Comparison of ENCODE assay signal across 29 cellular contexts in the genomic region with DNA sequence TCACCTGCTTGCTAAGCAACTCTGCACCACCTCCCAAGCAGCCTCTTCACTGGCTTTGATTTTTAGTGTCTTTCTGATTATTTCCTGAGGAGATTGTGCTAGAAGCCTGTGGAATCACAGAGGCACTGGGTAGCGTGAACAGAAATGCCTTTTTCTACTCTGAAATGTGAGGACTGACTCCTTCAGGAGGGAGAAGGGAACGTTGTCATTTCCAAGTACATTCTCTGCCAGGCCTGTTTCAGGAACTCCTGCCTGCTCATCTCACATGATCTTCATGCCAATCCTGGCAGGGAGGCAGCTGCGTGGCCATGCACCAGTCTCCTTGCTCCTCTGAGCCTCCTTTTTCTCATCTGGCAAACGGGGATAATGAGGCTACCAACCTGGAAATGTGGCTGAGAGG. TPM values are rescaled to one million over a fixed set of nuclear protein-coding genes. Genes with fewer than 3 reads are reported as not detected.
A peak's percentile ranks its signal among the peaks of the same experiment; 100 is the strongest.
DNase-seq lines count a peak whose midpoint lies in the region; ATAC-seq and TF ChIP-seq lines count a peak whose summit lies in the region.
"Had no signal": no experiment of that assay in that cellular context is flagged by ENCODE, and none has a peak within 500 bp of the region (broad histone marks: within the 10 kb centered on the region; RNA-seq: fewer than 3 reads in every experiment).

No MANE protein-coding gene starts in this region.

- H3K27me3 ChIP-seq in esophagus muscularis mucosa: no peaks in the 10 kb centered on the region
- H3K27me3 ChIP-seq: colonic mucosa had no signal

- no peaks in the 10 kb centered on the region for H3K9me3 Mint-ChIP-seq in natural killer cell treated with Interleukin-12 subunit alpha and Interleukin-12 subunit beta and Interleukin-15 and Interleukin-18, amount 100 ng/mL, for 72 hours
- H3K9me3 Mint-ChIP-seq in natural killer cell: no peaks in the 10 kb centered on the region
- H3K9me3 Mint-ChIP-seq: activated naive CD4-positive, alpha-beta T cell treated with anti-CD3 and anti-CD28 coated beads, Interleukin-2, amount 10 ng/mL, durations not matched to agents 7 days and 5 days; activated T-helper 17 cell treated with anti-CD3 and anti-CD28 coated beads, Interleukin-2, amount 50 U/mL, for 72 hours; mesothelial cell of epicardium; naive thymus-derived CD4-positive, alpha-beta T cell; stimulated activated effector memory CD8-positive, alpha-beta T cell treated with anti-CD3 and anti-CD28 coated beads, Interleukin-12 subunit alpha, Interleukin-12 subunit beta, amount 100 ng/mL, for 72 hours had no signal

- no peak for ATAC-seq in natural killer cell treated with Interleukin-12 subunit alpha and Interleukin-12 subunit beta and Interleukin-15 and Interleukin-18, amount 100 ng/mL, for 72 hours
- no peak for ATAC-seq in natural killer cell
- ATAC-seq: activated T-helper 17 cell treated with anti-CD3 and anti-CD28 coated beads, Interleukin-2, amount 50 U/mL, for 72 hours; left ventricle myocardium superior; naive thymus-derived CD4-positive, alpha-beta T cell; stimulated activated effector memory CD8-positive, alpha-beta T cell treated with anti-CD3 and anti-CD28 coated beads, Interleukin-12 subunit alpha, Interleukin-12 subunit beta, amount 100 ng/mL, for 72 hours had no signal

- no peaks in the 10 kb centered on the region for H3K9me3 ChIP-seq in esophagus muscularis mucosa
- H3K9me3 ChIP-seq: colonic mucosa, HAP-1, SJCRH30, transverse colon had no signal

- no peak for TF ChIP-seq CTCF in natural killer cell (IDR thresholded peaks at IDR 0.05)
- TF ChIP-seq CTCF in VCaP (conservative IDR thresholded peaks at IDR 0.05): peak; percentile 15; the same call in 1 of the 2 replicates
- TF ChIP-seq CTCF in esophagus muscularis mucosa (IDR thresholded peaks at IDR 0.05): no peak

- peaks cover 5 to 34% (median 30%) of the 10 kb centered on the region in 4 donors for H3K4me1 ChIP-seq in esophagus muscularis mucosa
- H3K4me1 ChIP-seq: colonic mucosa, HAP-1, SJCRH30 had no signal

- H3K36me3 ChIP-seq in esophagus muscularis mucosa: no peaks in the 10 kb centered on the region
- H3K36me3 ChIP-seq: colonic mucosa, HAP-1, SJCRH30, transverse colon, WERI-Rb-1 had no signal

- H3K4me3 Mint-ChIP-seq in natural killer cell treated with Interleukin-12 subunit alpha and Interleukin-12 subunit beta and Interleukin-15 and Interleukin-18, amount 100 ng/mL, for 72 hours: no peak overlapping the region
- H3K4me3 Mint-ChIP-seq in natural killer cell: no peak overlapping the region
- H3K4me3 Mint-ChIP-seq: activated naive CD4-positive, alpha-beta T cell treated with anti-CD3 and anti-CD28 coated beads, Interleukin-2, amount 10 ng/mL, durations not matched to agents 7 days and 5 days; activated T-helper 17 cell treated with anti-CD3 and anti-CD28 coated beads, Interleukin-2, amount 50 U/mL, for 72 hours; CD14-positive monocyte; mesothelial cell of epicardium; naive thymus-derived CD4-positive, alpha-beta T cell; stimulated activated effector memory CD8-positive, alpha-beta T cell treated with anti-CD3 and anti-CD28 coated beads, Interleukin-12 subunit alpha, Interleukin-12 subunit beta, amount 100 ng/mL, for 72 hours had no signal

- intact Hi-C loops in natural killer cell (cut with micrococcal nuclease): no loop called here
- intact Hi-C loops in esophagus muscularis mucosa (cut with DNase I): loop anchor here (5.0 kb wide), 1 partner anchor 69 kb away; no protein-coding TSS in a partner anchor

- no peak overlapping the region for H3K4me3 ChIP-seq in esophagus muscularis mucosa
- H3K4me3 ChIP-seq: colonic mucosa, HAP-1, SJCRH30, transverse colon had no signal

- H3K4me1 Mint-ChIP-seq in natural killer cell treated with Interleukin-12 subunit alpha and Interleukin-12 subunit beta and Interleukin-15 and Interleukin-18, amount 100 ng/mL, for 72 hours (ENCODE audit: low read depth in 2 of 2): peaks cover 42 to 45% of the 10 kb centered on the region in 2 donors
- peaks cover 41 to 66% of the 10 kb centered on the region in 2 donors for H3K4me1 Mint-ChIP-seq in natural killer cell
- H3K4me1 Mint-ChIP-seq: activated naive CD4-positive, alpha-beta T cell treated with anti-CD3 and anti-CD28 coated beads, Interleukin-2, amount 10 ng/mL, durations not matched to agents 7 days and 5 days had no signal

- peak; percentile 58 for DNase-seq in natural killer cell treated with Interleukin-12 subunit alpha and Interleukin-12 subunit beta and Interleukin-15 and Interleukin-18, amount 100 ng/mL, for 72 hours (ENCODE audit: low spot score)
- DNase-seq in natural killer cell (no peak), esophagus muscularis mucosa (ENCODE audit: extremely low spot score) (peak; percentile 86), ureter (ENCODE audit: low spot score) (peak; percentile 28), NCI-H146 (lab: John Stamatoyannopoulos, UW) (no peak), COLO829 (ENCODE audit: low spot score) (no peak)
- DNase-seq: activated CD4-positive, alpha-beta T cell treated with anti-CD3 and anti-CD28 coated beads for 4 hours; activated naive CD4-positive, alpha-beta T cell treated with anti-CD3 and anti-CD28 coated beads, Interleukin-2, amount 10 ng/mL, durations not matched to agents 7 days and 5 days; amniotic stem cell; colonic mucosa; DMS79 treated with DMSO at 0.1 percent for 48 hours; effector CD4-positive, alpha-beta T cell; GF-D8; glutamatergic neuron; left ventricle myocardium superior; naive thymus-derived CD4-positive, alpha-beta T cell; NCI-H1417; NCI-H774; SJCRH30; T1000; transverse colon; WERI-Rb-1 had no signal

- peak overlapping the region in 1 of 2 donors; percentile 21 for H3K27ac Mint-ChIP-seq in natural killer cell treated with Interleukin-12 subunit alpha and Interleukin-12 subunit beta and Interleukin-15 and Interleukin-18, amount 100 ng/mL, for 72 hours
- no peak overlapping the region for H3K27ac Mint-ChIP-seq in natural killer cell
- H3K27ac Mint-ChIP-seq: activated naive CD4-positive, alpha-beta T cell treated with anti-CD3 and anti-CD28 coated beads, Interleukin-2, amount 10 ng/mL, durations not matched to agents 7 days and 5 days; activated T-helper 17 cell treated with anti-CD3 and anti-CD28 coated beads, Interleukin-2, amount 50 U/mL, for 72 hours; CD14-positive monocyte; mesothelial cell of epicardium; stimulated activated effector memory CD8-positive, alpha-beta T cell treated with anti-CD3 and anti-CD28 coated beads, Interleukin-12 subunit alpha, Interleukin-12 subunit beta, amount 100 ng/mL, for 72 hours had no signal

- H3K36me3 Mint-ChIP-seq in natural killer cell treated with Interleukin-12 subunit alpha and Interleukin-12 subunit beta and Interleukin-15 and Interleukin-18, amount 100 ng/mL, for 72 hours: no peaks in the 10 kb centered on the region
- H3K36me3 Mint-ChIP-seq in natural killer cell: no peaks in the 10 kb centered on the region
- H3K36me3 Mint-ChIP-seq: activated naive CD4-positive, alpha-beta T cell treated with anti-CD3 and anti-CD28 coated beads, Interleukin-2, amount 10 ng/mL, durations not matched to agents 7 days and 5 days; CD14-positive monocyte; mesothelial cell of epicardium; naive thymus-derived CD4-positive, alpha-beta T cell had no signal

- no peak for TF ChIP-seq POLR2A in esophagus muscularis mucosa (IDR thresholded peaks at IDR 0.05; ENCODE audit: low read depth)

- H3K27ac ChIP-seq in VCaP (no peak overlapping the region), esophagus muscularis mucosa (replicated peaks in 1 of 4) (no peak overlapping the region)
- H3K27ac ChIP-seq: colonic mucosa, epithelial cell of prostate, SJCRH30, transverse colon, WERI-Rb-1 had no signal

- peaks cover 32 to 40% of the 10 kb centered on the region in 2 donors for H3K27me3 Mint-ChIP-seq in natural killer cell treated with Interleukin-12 subunit alpha and Interleukin-12 subunit beta and Interleukin-15 and Interleukin-18, amount 100 ng/mL, for 72 hours
- H3K27me3 Mint-ChIP-seq in natural killer cell (ENCODE audit: low read depth in 2 of 2): peaks cover 32 to 44% of the 10 kb centered on the region in 2 donors

- no peak for TF ChIP-seq EP300 in esophagus muscularis mucosa (IDR thresholded peaks at IDR 0.05)

- WGBS in esophagus muscularis mucosa: 69% methylated on average over 4 of the region's 4 CpGs

RNA-seq across cellular contexts. Expression of a gene that starts 49.8 kb away (rescaled TPM):
- total RNA-seq in natural killer cell treated with Interleukin-12 subunit alpha and Interleukin-12 subunit beta and Interleukin-15 and Interleukin-18, amount 100 ng/mL, for 72 hours: 1 to 10 TPM; 3.5 to 6.6 TPM
- total RNA-seq in natural killer cell (10 to 100 TPM; 10.3 to 14.7 (median 13.7) TPM), esophagus muscularis mucosa (10 to 100 TPM; 29.5 to 43.2 (median 33.5) TPM), ureter (35.3 TPM)

Comparison
In these comparisons a context has a peak if more than half of its experiments do, and no peak if none do; other contexts are left out.
1. DNase-seq: peak in natural killer cell treated with Interleukin-12 subunit alpha and Interleukin-12 subunit beta and Interleukin-15 and Interleukin-18, amount 100 ng/mL, for 72 hours (single experiment), esophagus muscularis mucosa (single experiment) and ureter (single experiment); none in natural killer cell (single experiment), NCI-H146 (single experiment) and COLO829 (single experiment).